17 cellular contexts compared by ENCODE assay signal in the genomic region with DNA sequence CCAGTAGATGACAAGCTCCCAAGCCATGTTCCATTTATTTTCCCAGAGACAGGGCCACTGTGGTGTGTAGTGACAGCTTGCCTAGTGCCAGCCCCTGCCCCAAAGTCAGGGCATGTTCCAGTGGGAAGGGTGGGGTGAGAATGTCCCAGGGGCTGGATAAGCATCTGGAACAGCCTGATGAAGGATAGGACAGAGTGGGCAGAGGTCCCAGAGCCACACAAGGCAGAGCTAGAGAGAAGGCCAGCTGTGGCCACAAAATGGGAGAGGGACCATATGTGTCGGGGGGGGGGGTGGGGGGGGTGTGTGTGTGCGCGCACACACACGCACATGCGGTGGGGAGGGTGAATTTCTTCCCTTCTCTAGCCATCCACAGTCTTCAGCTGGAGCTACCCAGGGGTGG. TPM values are rescaled to one million over a fixed set of nuclear protein-coding genes. Genes with fewer than 3 reads are reported as not detected.
A peak's percentile ranks its signal among the peaks of the same experiment; 100 is the strongest.
DNase-seq lines count a peak whose midpoint lies in the region; ATAC-seq and TF ChIP-seq lines count a peak whose summit lies in the region.
"Had no signal": no experiment of that assay in that cellular context is flagged by ENCODE, and none has a peak within 500 bp of the region (broad histone marks: within the 10 kb centered on the region; RNA-seq: fewer than 3 reads in every experiment).

No MANE protein-coding gene starts in this region.

- no peak overlapping the region for H3K27ac ChIP-seq in BLaER1
- H3K27ac ChIP-seq in BLaER1 treated with 17β-estradiol and CSF1 and Interleukin-3, amounts not matched to agents 10 nM and 100 nM = 0 out of 22 replicates have a peak overlapping the region, but pooled peaks of 1 of the 11 experiments have one; percentile 15
- H3K27ac ChIP-seq in naive thymus-derived CD4-positive, alpha-beta T cell (ENCODE audit: low read depth, low read length) = no peak overlapping the region

- intact Hi-C loops in naive thymus-derived CD4-positive, alpha-beta T cell (cut with micrococcal nuclease) = no loop called here

- H4K20me1 ChIP-seq in BLaER1 = no peaks in the 10 kb centered on the region
- H4K20me1 ChIP-seq in BLaER1 treated with 17β-estradiol and CSF1 and Interleukin-3, amounts not matched to agents 10 nM and 100 nM = no peaks in the 10 kb centered on the region

- no peak overlapping the region for H3K4me3 Mint-ChIP-seq in mesothelial cell of epicardium
- no peak overlapping the region for H3K4me3 Mint-ChIP-seq in naive thymus-derived CD4-positive, alpha-beta T cell
- H3K4me3 Mint-ChIP-seq in activated CD8-positive, alpha-beta memory T cell treated with anti-CD3 and anti-CD28 coated beads, Interleukin-2, amount 10 ng/mL, durations not matched to agents 7 days and 5 days = no peak overlapping the region
- H3K4me3 Mint-ChIP-seq: CD14-positive monocyte; CD4-positive, alpha-beta memory T cell had no signal

- peak overlapping the region; percentile 50 for H3K27ac Mint-ChIP-seq in mesothelial cell of epicardium
- no peak overlapping the region for H3K27ac Mint-ChIP-seq in naive thymus-derived CD4-positive, alpha-beta T cell
- H3K27ac Mint-ChIP-seq in activated CD8-positive, alpha-beta memory T cell treated with anti-CD3 and anti-CD28 coated beads, Interleukin-2, amount 10 ng/mL, durations not matched to agents 7 days and 5 days = no peak overlapping the region
- H3K27ac Mint-ChIP-seq: CD4-positive, alpha-beta memory T cell had no signal

- TF ChIP-seq CTCF in mesothelial cell of epicardium (IDR thresholded peaks at IDR 0.05; ENCODE audit: unreplicated experiment) = no peak

- peaks cover 31% of the 10 kb centered on the region for H3K4me1 Mint-ChIP-seq in mesothelial cell of epicardium
- H3K4me1 Mint-ChIP-seq in naive thymus-derived CD4-positive, alpha-beta T cell = peaks cover 0 to 3% (median 0%) of the 10 kb centered on the region in 7 donors
- peaks cover 6% of the 10 kb centered on the region for H3K4me1 Mint-ChIP-seq in activated CD8-positive, alpha-beta memory T cell treated with anti-CD3 and anti-CD28 coated beads, Interleukin-2, amount 10 ng/mL, durations not matched to agents 7 days and 5 days
- H3K4me1 Mint-ChIP-seq: CD4-positive, alpha-beta memory T cell had no signal

- no peaks in the 10 kb centered on the region for H3K27me3 Mint-ChIP-seq in mesothelial cell of epicardium (ENCODE audit: low read depth)
- H3K27me3 Mint-ChIP-seq in naive thymus-derived CD4-positive, alpha-beta T cell = no peaks in the 10 kb centered on the region
- H3K27me3 Mint-ChIP-seq in activated CD8-positive, alpha-beta memory T cell treated with anti-CD3 and anti-CD28 coated beads, Interleukin-2, amount 10 ng/mL, durations not matched to agents 7 days and 5 days = no peaks in the 10 kb centered on the region

- POLR2A ChIA-PET in naive thymus-derived CD4-positive, alpha-beta T cell (lab: Charles Lee) = no interaction called here

- CTCF ChIA-PET in naive thymus-derived CD4-positive, alpha-beta T cell (lab: Charles Lee) = no interaction called here
- CTCF ChIA-PET in activated CD8-positive, alpha-beta memory T cell treated with anti-CD3 and anti-CD28 coated beads, Interleukin-2, amount 10 ng/mL, durations not matched to agents 7 days and 5 days (lab: Charles Lee) = no interaction called here

- no peaks in the 10 kb centered on the region for H3K36me3 Mint-ChIP-seq in mesothelial cell of epicardium
- no peaks in the 10 kb centered on the region for H3K36me3 Mint-ChIP-seq in naive thymus-derived CD4-positive, alpha-beta T cell
- no peaks in the 10 kb centered on the region for H3K36me3 Mint-ChIP-seq in activated CD8-positive, alpha-beta memory T cell treated with anti-CD3 and anti-CD28 coated beads, Interleukin-2, amount 10 ng/mL, durations not matched to agents 7 days and 5 days
- H3K36me3 Mint-ChIP-seq: CD14-positive monocyte; CD4-positive, alpha-beta memory T cell had no signal

- H3K9me3 ChIP-seq in BLaER1 = no peaks in the 10 kb centered on the region
- no peaks in the 10 kb centered on the region for H3K9me3 ChIP-seq in BLaER1 treated with 17β-estradiol and CSF1 and Interleukin-3, amounts not matched to agents 10 nM and 100 nM (replicated peaks in 1 of 11)
- no peaks in the 10 kb centered on the region for H3K9me3 ChIP-seq in naive thymus-derived CD4-positive, alpha-beta T cell (ENCODE audit: control insufficient read depth in 2 of 3, low read length in 3 of 3)
- H3K9me3 ChIP-seq: BE2C, HAP-1 had no signal

- peak overlapping the region; percentile 8; the same call in 1 of the 2 replicates for H3K4me2 ChIP-seq in BLaER1
- H3K4me2 ChIP-seq in BLaER1 treated with 17β-estradiol and CSF1 and Interleukin-3, amounts not matched to agents 10 nM and 100 nM = peak overlapping the region in 8 of 11 experiments; percentile 7 to 56 (median 32); a peak in 8 of 22 replicates

- no peaks in the 10 kb centered on the region for H3K27me3 ChIP-seq in BLaER1
- H3K27me3 ChIP-seq in BLaER1 treated with 17β-estradiol and CSF1 and Interleukin-3, amounts not matched to agents 10 nM and 100 nM = no peaks in the 10 kb centered on the region
- no peaks in the 10 kb centered on the region for H3K27me3 ChIP-seq in naive thymus-derived CD4-positive, alpha-beta T cell (ENCODE audit: control insufficient read depth in 2 of 2, insufficient read depth in 2 of 2, low read length in 2 of 2)
- H3K27me3 ChIP-seq: BE2C had no signal

- H3K4me3 ChIP-seq in BLaER1 = no peak overlapping the region
- no peak overlapping the region for H3K4me3 ChIP-seq in BLaER1 treated with 17β-estradiol and CSF1 and Interleukin-3, amounts not matched to agents 10 nM and 100 nM
- no peak overlapping the region for H3K4me3 ChIP-seq in naive thymus-derived CD4-positive, alpha-beta T cell (ENCODE audit: low read length)
- H3K4me3 ChIP-seq: GM12878, HAP-1 had no signal

- H3K36me3 ChIP-seq in BLaER1 = no peaks in the 10 kb centered on the region
- no peaks in the 10 kb centered on the region for H3K36me3 ChIP-seq in BLaER1 treated with 17β-estradiol and CSF1 and Interleukin-3, amounts not matched to agents 10 nM and 100 nM
- H3K36me3 ChIP-seq in naive thymus-derived CD4-positive, alpha-beta T cell (ENCODE audit: control insufficient read depth in 2 of 3, insufficient read depth in 3 of 3, low read length in 3 of 3) = no peaks in the 10 kb centered on the region
- H3K36me3 ChIP-seq: BE2C, HAP-1 had no signal

- H3K4me1 ChIP-seq in BLaER1 = peaks cover 10% of the 10 kb centered on the region; the same call in 1 of the 2 replicates
- peaks cover 0 to 12% (median 7%) of the 10 kb centered on the region in 10 experiments; a peak in 14 of 20 replicates for H3K4me1 ChIP-seq in BLaER1 treated with 17β-estradiol and CSF1 and Interleukin-3, amounts not matched to agents 10 nM and 100 nM
- no peaks in the 10 kb centered on the region for H3K4me1 ChIP-seq in naive thymus-derived CD4-positive, alpha-beta T cell (ENCODE audit: control insufficient read depth in 2 of 2, insufficient read depth in 2 of 2, low read length in 2 of 2)
- H3K4me1 ChIP-seq: BE2C, HAP-1 had no signal

- DNase-seq in NCI-H82 treated with DMSO at 0.1 percent for 48 hours (lab: John Stamatoyannopoulos, UW; ENCODE audit: unreplicated experiment) = peak; percentile 23
- DNase-seq in mesothelial cell of epicardium (ENCODE audit: low spot score in 2 of 2, unreplicated experiment in 2 of 2) = no peak
- DNase-seq in NCI-H345 treated with DMSO at 0.1 percent for 48 hours (lab: John Stamatoyannopoulos, UW; ENCODE audit: unreplicated experiment) = no peak
- no peak for DNase-seq in naive thymus-derived CD4-positive, alpha-beta T cell
- no peak for DNase-seq in activated CD8-positive, alpha-beta memory T cell treated with anti-CD3 and anti-CD28 coated beads, Interleukin-2, amount 10 ng/mL, durations not matched to agents 7 days and 5 days
- DNase-seq: ACHN; CD4-positive, alpha-beta memory T cell; DMS53; DND-41; EL had no signal

- H3K9me3 Mint-ChIP-seq in mesothelial cell of epicardium = peaks cover 5% of the 10 kb centered on the region
- H3K9me3 Mint-ChIP-seq in naive thymus-derived CD4-positive, alpha-beta T cell = no peaks in the 10 kb centered on the region
- no peaks in the 10 kb centered on the region for H3K9me3 Mint-ChIP-seq in activated CD8-positive, alpha-beta memory T cell treated with anti-CD3 and anti-CD28 coated beads, Interleukin-2, amount 10 ng/mL, durations not matched to agents 7 days and 5 days (ENCODE audit: low read depth)
- H3K9me3 Mint-ChIP-seq: CD14-positive monocyte; CD4-positive, alpha-beta memory T cell had no signal

- no peak overlapping the region for H3K9ac ChIP-seq in BLaER1
- H3K9ac ChIP-seq in BLaER1 treated with 17β-estradiol and CSF1 and Interleukin-3, amounts not matched to agents 10 nM and 100 nM = no peak overlapping the region

- no peak for ATAC-seq in naive thymus-derived CD4-positive, alpha-beta T cell
- no peak for ATAC-seq in GM19035 (IDR thresholded peaks at IDR 0.05; ENCODE audit: unreplicated experiment)
- no peak for ATAC-seq in activated CD8-positive, alpha-beta memory T cell treated with anti-CD3 and anti-CD28 coated beads, Interleukin-2, amount 10 ng/mL, durations not matched to agents 7 days and 5 days
- ATAC-seq: GM12878 had no signal

RNA-seq across cellular contexts. Expression of a gene that starts 27.0 kb away (rescaled TPM):
- 301 to 312 TPM (median 307 TPM) in 3 replicates for total RNA-seq in mesothelial cell of epicardium
- 10 to 100 TPM; 17.5 to 24.4 (median 21.7) TPM for total RNA-seq in naive thymus-derived CD4-positive, alpha-beta T cell
- 100 to 1,000 TPM in 1 of 2 donors, 10 to 100 TPM in 1; 74.7 to 101 TPM for polyA plus RNA-seq in naive thymus-derived CD4-positive, alpha-beta T cell
- 10 to 100 TPM; 20.9 to 29.4 TPM for total RNA-seq in activated CD8-positive, alpha-beta memory T cell treated with anti-CD3 and anti-CD28 coated beads, Interleukin-2, amount 10 ng/mL, durations not matched to agents 7 days and 5 days
